Comparison of ENCODE assay signal across 21 cellular contexts in the genomic region with DNA sequence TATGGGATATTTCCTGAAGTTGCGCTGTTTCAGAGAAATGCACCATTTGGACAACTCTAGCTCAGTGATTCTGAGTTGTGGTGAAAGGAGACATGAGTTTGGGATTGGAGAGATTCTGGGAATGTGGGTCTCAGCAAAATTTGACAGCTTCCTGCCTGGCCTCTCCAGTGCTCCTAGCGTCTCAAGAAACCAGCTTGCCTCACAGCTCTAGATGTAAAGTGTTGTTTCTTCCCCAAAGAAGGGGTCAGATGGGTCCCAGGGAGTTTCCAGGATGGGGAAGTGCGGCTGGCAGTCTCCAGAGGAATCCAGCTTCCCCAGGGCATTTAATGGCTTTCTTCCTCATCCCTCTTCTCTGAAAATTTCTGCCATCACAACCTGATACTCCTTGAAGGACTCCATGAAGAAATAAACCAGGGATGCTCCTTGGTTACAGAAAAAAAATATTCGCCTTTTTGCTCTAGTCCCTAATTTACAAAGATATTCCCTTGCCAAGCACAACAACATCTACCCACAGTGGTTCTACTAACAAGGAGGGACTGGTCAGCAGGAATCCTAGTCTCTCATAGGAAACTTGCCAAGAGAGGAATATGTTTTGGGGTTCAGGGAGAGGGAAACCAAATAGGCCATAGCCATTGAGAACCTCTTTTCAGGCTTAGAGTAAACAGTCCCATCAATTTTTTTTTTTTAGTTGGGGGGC.
A peak's percentile ranks its signal among the peaks of the same experiment; 100 is the strongest.
DNase-seq lines count a peak whose midpoint lies in the region; ATAC-seq and TF ChIP-seq lines count a peak whose summit lies in the region.
"Had no signal": no experiment of that assay in that cellular context is flagged by ENCODE, and none has a peak within 500 bp of the region (broad histone marks: within the 10 kb centered on the region; RNA-seq: fewer than 3 reads in every experiment).

No MANE protein-coding gene starts in this region.

- H3K9me3 ChIP-seq in Karpas-422 (ENCODE audit: low read length) (no peaks in the 10 kb centered on the region), heart right ventricle (no peaks in the 10 kb centered on the region), GM23248 (ENCODE audit: low read depth) (no peaks in the 10 kb centered on the region)
- H3K9me3 ChIP-seq: Caco-2 had no signal

- H3K9me2 ChIP-seq in Karpas-422 (replicated peaks; ENCODE audit: insufficient read depth, low read length), result no peaks in the 10 kb centered on the region
- H3K9me2 ChIP-seq in GM23248 (ENCODE audit: insufficient read depth), result no peaks in the 10 kb centered on the region

- H4K20me1 ChIP-seq in Karpas-422 (ENCODE audit: insufficient read depth, low read depth, low read length) (no peaks in the 10 kb centered on the region), GM23248 (ENCODE audit: insufficient read depth) (no peaks in the 10 kb centered on the region)

- H3K27me3 ChIP-seq in Karpas-422 (ENCODE audit: low read length), result no peaks in the 10 kb centered on the region
- H3K27me3 ChIP-seq in heart right ventricle, result peaks cover 0 to 16% (median 7%) of the 10 kb centered on the region in 7 donors
- no peaks in the 10 kb centered on the region for H3K27me3 ChIP-seq in GM23248 (replicated peaks; ENCODE audit: insufficient read depth)

- H3K9ac ChIP-seq in Karpas-422 (ENCODE audit: low read length) (no peak overlapping the region), GM23248 (no peak overlapping the region)

- intact Hi-C loops in heart right ventricle (cut with DNase I), result no loop called here

- no peak overlapping the region for H3K4me3 ChIP-seq in Karpas-422 (ENCODE audit: low read length)
- no peak overlapping the region for H3K4me3 ChIP-seq in heart right ventricle
- H3K4me3 ChIP-seq in skeletal muscle cell (ENCODE audit: low read depth, low read length), result no peak overlapping the region
- H3K4me3 ChIP-seq in GM23248, result no peak overlapping the region

- 79 to 80% methylated on average over 4 of the region's 4 CpGs for WGBS in heart right ventricle, 2 donors
- 96 to 98% methylated on average over 4 of the region's 4 CpGs for WGBS in GM23248 (ENCODE audit: low coverage in 1 of 2, low lambda C conversion rate in 2 of 2, missing lambda C conversion rate in 2 of 2), 2 experiments

- H3K79me2 ChIP-seq in Karpas-422 (ENCODE audit: low read length), result no peaks in the 10 kb centered on the region
- H3K79me2 ChIP-seq in GM23248 (ENCODE audit: insufficient read depth), result no peaks in the 10 kb centered on the region

- in situ Hi-C loops in GM23248 (cut with MboI), result no loop called here

- H3K36me3 ChIP-seq in Karpas-422 (ENCODE audit: insufficient read depth, low read length) (no peaks in the 10 kb centered on the region), heart right ventricle (no peaks in the 10 kb centered on the region), GM23248 (ENCODE audit: low read depth) (no peaks in the 10 kb centered on the region)

- H2AFZ ChIP-seq in Karpas-422 (ENCODE audit: low read length) (no peak overlapping the region), GM23248 (no peak overlapping the region)

- ATAC-seq in heart right ventricle, result peak in 7 of 8 donors; percentile 25 to 54 (median 35)
- ATAC-seq: HepG2, SK-N-SH treated with all-trans-retinoic acid at 6 μM for 48 hours had no signal

- H3K27ac ChIP-seq in Karpas-422 (ENCODE audit: low read length) (no peak overlapping the region), heart right ventricle (no peak overlapping the region), GM23248 (no peak overlapping the region)

- H3K4me2 ChIP-seq in Karpas-422 (ENCODE audit: low read depth, low read length, poor library complexity, severe bottlenecking) (no peak overlapping the region), GM23248 (ENCODE audit: unreplicated experiment) (no peak overlapping the region)

- H3F3A ChIP-seq in GM23248 (ENCODE audit: insufficient read depth), result no peaks in the 10 kb centered on the region

- DNase-seq in Ammon's horn (ENCODE audit: low spot score), result peak; percentile 45
- DNase-seq in Karpas-422, result peak; percentile 11
- no peak for DNase-seq in heart right ventricle
- DNase-seq in skeletal muscle cell (ENCODE audit: low read depth), result peak; percentile 45
- DNase-seq in GM23248, result no peak
- DNase-seq in NCI-H1048 (lab: John Stamatoyannopoulos, UW), result no peak
- no peak for DNase-seq in HCEC 1CT
- DNase-seq: AML-193; Caco-2; CD4-positive, CD25-positive, alpha-beta regulatory T cell; GOT3; KBM-7; MV-4-11; NCI-H187; NCI-H2107; NCI-H510A treated with DMSO at 0.1 percent for 48 hours; NCI-H774; OCI-M1; SHP77 treated with DMSO at 0.1 percent for 48 hours had no signal

- H3K4me1 ChIP-seq in Karpas-422 (ENCODE audit: low read length) (peaks cover 7% of the 10 kb centered on the region), heart right ventricle (peaks cover 0 to 17% (median 4%) of the 10 kb centered on the region in 9 donors), GM23248 (ENCODE audit: insufficient read depth) (0 out of 2 replicates have a peak, but pooled peaks cover 7% of the 10 kb centered on the region)

- TF ChIP-seq CTCF in heart right ventricle (IDR thresholded peaks at IDR 0.05), result no peak

Comparison
In these comparisons a context has a peak if more than half of its experiments do, and no peak if none do; other contexts are left out.
1. DNase-seq: peak in Ammon's horn (single experiment), Karpas-422 (single experiment) and skeletal muscle cell (single experiment); none in heart right ventricle (0 of 2), GM23248 (single experiment), NCI-H1048 (single experiment) and HCEC 1CT (single experiment).